12 cellular contexts compared by ENCODE assay signal in genomic region chr7:79778786-79779382, GRCh38.
DNase-seq lines count a peak whose midpoint lies in the region; ATAC-seq and TF ChIP-seq lines count a peak whose summit lies in the region.
"Had no signal": no experiment of that assay in that cellular context is flagged by ENCODE, and none has a peak within 500 bp of the region (broad histone marks: within the 10 kb centered on the region; RNA-seq: fewer than 3 reads in every experiment).

No MANE protein-coding gene starts in this region.

- CTCF ChIA-PET in activated CD4-positive, alpha-beta T cell treated with anti-CD3 and anti-CD28 coated beads for 36 hours (lab: Charles Lee), result interaction anchor here (0.8 kb wide), 1 partner anchor 270 kb away, joined by 4 read pairs; no protein-coding TSS in a partner anchor

- no peak for TF ChIP-seq CTCF in cardiac muscle cell (IDR thresholded peaks at IDR 0.05; ENCODE audit: low read depth, low read length)
- no peak for TF ChIP-seq CTCF in foreskin fibroblast (IDR thresholded peaks at IDR 0.05; ENCODE audit: low read depth, low read length)
- TF ChIP-seq CTCF in gastrocnemius medialis (IDR thresholded peaks at IDR 0.05 in 4 of 5, conservative IDR thresholded peaks at IDR 0.05 in 1 of 5), result no peak

- H3K9me3 ChIP-seq in cardiac muscle cell (ENCODE audit: low read depth) (no peaks in the 10 kb centered on the region), gastrocnemius medialis (no peaks in the 10 kb centered on the region)
- H3K9me3 ChIP-seq: body of pancreas, upper lobe of left lung had no signal

- no peaks in the 10 kb centered on the region for H3K4me1 Mint-ChIP-seq in activated CD4-positive, alpha-beta T cell treated with anti-CD3 and anti-CD28 coated beads for 36 hours

- no peak for TF ChIP-seq POLR2A in gastrocnemius medialis (IDR thresholded peaks at IDR 0.05)

- peak overlapping the region; percentile 32 for H3K27ac ChIP-seq in cardiac muscle cell
- H3K27ac ChIP-seq in gastrocnemius medialis, result no peak overlapping the region
- H3K27ac ChIP-seq: body of pancreas, upper lobe of left lung had no signal

- no peaks in the 10 kb centered on the region for H3K36me3 Mint-ChIP-seq in activated CD4-positive, alpha-beta T cell treated with anti-CD3 and anti-CD28 coated beads for 36 hours (ENCODE audit: low read depth)

- intact Hi-C loops in Right ventricle myocardium superior (cut with DNase I), result no loop called here
- intact Hi-C loops in left colon (cut with DNase I, micrococcal nuclease), result no loop called here
- intact Hi-C loops in gastrocnemius medialis (cut with DNase I; ENCODE audit: low total_unique reads), result no loop called here
- intact Hi-C loops in activated CD4-positive, alpha-beta T cell treated with anti-CD3 and anti-CD28 coated beads for 36 hours (cut with DNase I, micrococcal nuclease), result no loop called here

- ATAC-seq in Right ventricle myocardium superior (ENCODE audit: poor library complexity) (no peak), left colon (no peak), gastrocnemius medialis (no peak)
- no peak for ATAC-seq in activated CD4-positive, alpha-beta T cell treated with anti-CD3 and anti-CD28 coated beads for 36 hours
- ATAC-seq: body of pancreas had no signal

- H3K4me1 ChIP-seq in cardiac muscle cell (ENCODE audit: low read depth) (peaks cover 31% of the 10 kb centered on the region), gastrocnemius medialis (peaks cover 0 to 6% of the 10 kb centered on the region in 2 donors)
- H3K4me1 ChIP-seq: body of pancreas had no signal

- H3K4me3 ChIP-seq in cardiac muscle cell (no peak overlapping the region), foreskin fibroblast (ENCODE audit: low read depth in 1 of 2, low read length in 2 of 2) (peak overlapping the region in 1 of 2 donors; percentile 21), gastrocnemius medialis (no peak overlapping the region)
- H3K4me3 ChIP-seq: body of pancreas, upper lobe of left lung had no signal

- peaks cover under 1% of the 10 kb centered on the region for H3K9me3 Mint-ChIP-seq in activated CD4-positive, alpha-beta T cell treated with anti-CD3 and anti-CD28 coated beads for 36 hours (ENCODE audit: low read depth)

- H3K27me3 Mint-ChIP-seq in activated CD4-positive, alpha-beta T cell treated with anti-CD3 and anti-CD28 coated beads for 36 hours, result no peaks in the 10 kb centered on the region
- H3K27me3 Mint-ChIP-seq: progenitor cell of endocrine pancreas had no signal

- H3K36me3 ChIP-seq in cardiac muscle cell (no peaks in the 10 kb centered on the region), gastrocnemius medialis (no peaks in the 10 kb centered on the region)
- H3K36me3 ChIP-seq: upper lobe of left lung had no signal

- no peak overlapping the region for H3K27ac Mint-ChIP-seq in activated CD4-positive, alpha-beta T cell treated with anti-CD3 and anti-CD28 coated beads for 36 hours
- H3K27ac Mint-ChIP-seq: progenitor cell of endocrine pancreas had no signal

- in situ Hi-C loops in gastrocnemius medialis (cut with MboI; ENCODE audit: low sequenced_read_pairs in 4 of 4), result no loop called here

- POLR2A ChIA-PET in activated CD4-positive, alpha-beta T cell treated with anti-CD3 and anti-CD28 coated beads for 36 hours (lab: Charles Lee), result no interaction called here

- no peak overlapping the region for H3K4me3 Mint-ChIP-seq in activated CD4-positive, alpha-beta T cell treated with anti-CD3 and anti-CD28 coated beads for 36 hours

- H3K27me3 ChIP-seq in cardiac muscle cell (no peaks in the 10 kb centered on the region), gastrocnemius medialis (no peaks in the 10 kb centered on the region)
- H3K27me3 ChIP-seq: body of pancreas, upper lobe of left lung had no signal

- DNase-seq in cardiac muscle cell (ENCODE audit: low read depth in 1 of 2, low spot score in 1 of 2) (peak in 1 of 2 donors; percentile 95), Right ventricle myocardium superior (no peak), SKM-1 (lab: John Stamatoyannopoulos, UW; ENCODE audit: unreplicated experiment) (peak; percentile 71), foreskin fibroblast (peak; percentile 82 to 89), left colon (no peak), NCI-H510A (lab: John Stamatoyannopoulos, UW) (no peak), gastrocnemius medialis (no peak)
- DNase-seq in activated CD4-positive, alpha-beta T cell treated with anti-CD3 and anti-CD28 coated beads for 36 hours, result no peak
- DNase-seq: body of pancreas, NCI-H748 treated with DMSO at 0.1 percent for 48 hours, upper lobe of left lung had no signal

Comparison
In these comparisons a context has a peak if more than half of its experiments do, and no peak if none do; other contexts are left out.
1. DNase-seq: peak in SKM-1 (single experiment) and foreskin fibroblast (2 of 2); none in Right ventricle myocardium superior (single experiment), left colon (0 of 2), NCI-H510A (single experiment), gastrocnemius medialis (0 of 2) and activated CD4-positive, alpha-beta T cell treated with anti-CD3 and anti-CD28 coated beads for 36 hours (single experiment).